In the genomic region with DNA sequence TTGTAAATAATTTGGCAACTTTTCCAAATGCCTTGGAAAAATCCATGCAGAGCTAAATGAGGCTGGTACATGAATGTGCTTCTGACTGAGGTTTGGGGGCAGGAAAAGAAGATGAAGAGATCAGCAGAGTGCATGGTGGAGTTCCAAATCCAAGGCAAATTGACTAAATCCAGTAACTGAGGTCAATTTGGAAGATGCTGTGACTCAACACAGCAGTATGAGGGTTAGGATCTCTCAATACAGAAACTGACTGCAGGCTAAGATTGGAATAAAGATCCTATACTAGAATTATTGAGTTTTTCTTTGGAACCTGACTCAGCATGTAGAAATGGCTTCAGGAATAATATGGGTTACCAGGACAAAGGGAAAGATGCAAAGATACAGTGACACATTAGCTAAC, we compare ENCODE assay signal across 27 cellular contexts.
"Had no signal": no experiment of that assay in that cellular context is flagged by ENCODE, and none has a peak within 500 bp of the region (broad histone marks: within the 10 kb centered on the region; RNA-seq: fewer than 3 reads in every experiment).

No MANE protein-coding gene starts in this region.

- H3K27ac Mint-ChIP-seq: activated B cell treated with CpG ODN at 0.5 μM for 24 hours; activated CD4-positive, alpha-beta T cell treated with anti-CD3 and anti-CD28 coated beads, Interleukin-2, amount 10 ng/mL, durations not matched to agents 24 days and 14 days; activated CD8-positive, alpha-beta memory T cell treated with anti-CD3 and anti-CD28 coated beads, Interleukin-2, amount 10 ng/mL, durations not matched to agents 7 days and 5 days; activated naive CD4-positive, alpha-beta T cell treated with anti-CD3 and anti-CD28 coated beads, Interleukin-2, amount 50 U/mL, for 24 hours; activated T-cell treated with anti-CD3 and anti-CD28 coated beads, Interleukin-2, amount 50 U/mL, for 24 hours; activated T-helper 1 cell treated with anti-CD3 and anti-CD28 coated beads, Interleukin-12 subunit alpha, Interleukin-12 subunit beta, Interleukin-2, Interleukin-4 antibody, amounts not matched to agents 30 ng/mL and 10 ng/mL and 1 ng/mL, durations not matched to agents 14 hours and 24 hours and 36 hours; T-helper 17 cell had no signal

- H3K9me3 ChIP-seq: Peyer's patch, SJSA1 had no signal

- H3K4me3 ChIP-seq: Peyer's patch, SJSA1 had no signal

- H3K27me3 Mint-ChIP-seq: activated B cell treated with CpG ODN at 0.5 μM for 24 hours; activated CD4-positive, alpha-beta T cell treated with anti-CD3 and anti-CD28 coated beads, Interleukin-2, amount 10 ng/mL, durations not matched to agents 24 days and 14 days; activated CD8-positive, alpha-beta memory T cell treated with anti-CD3 and anti-CD28 coated beads, Interleukin-2, amount 10 ng/mL, durations not matched to agents 7 days and 5 days; activated naive CD4-positive, alpha-beta T cell treated with anti-CD3 and anti-CD28 coated beads, Interleukin-2, amount 50 U/mL, for 24 hours; activated T-cell treated with anti-CD3 and anti-CD28 coated beads, Interleukin-2, amount 50 U/mL, for 24 hours; brain; central memory CD8-positive, alpha-beta T cell; T-helper 17 cell had no signal

- H3K4me1 Mint-ChIP-seq: activated B cell treated with CpG ODN at 0.5 μM for 24 hours; activated CD4-positive, alpha-beta T cell treated with anti-CD3 and anti-CD28 coated beads, Interleukin-2, amount 10 ng/mL, durations not matched to agents 24 days and 14 days; activated CD8-positive, alpha-beta memory T cell treated with anti-CD3 and anti-CD28 coated beads, Interleukin-2, amount 10 ng/mL, durations not matched to agents 7 days and 5 days; activated naive CD4-positive, alpha-beta T cell treated with anti-CD3 and anti-CD28 coated beads, Interleukin-2, amount 50 U/mL, for 24 hours; brain; central memory CD8-positive, alpha-beta T cell; T-helper 17 cell had no signal

- H3K27me3 ChIP-seq: Peyer's patch, SJSA1 had no signal

- H3K4me3 Mint-ChIP-seq: activated B cell treated with CpG ODN at 0.5 μM for 24 hours; activated CD4-positive, alpha-beta T cell treated with anti-CD3 and anti-CD28 coated beads, Interleukin-2, amount 10 ng/mL, durations not matched to agents 24 days and 14 days; activated CD8-positive, alpha-beta memory T cell treated with anti-CD3 and anti-CD28 coated beads, Interleukin-2, amount 10 ng/mL, durations not matched to agents 7 days and 5 days; activated naive CD4-positive, alpha-beta T cell treated with anti-CD3 and anti-CD28 coated beads, Interleukin-2, amount 50 U/mL, for 24 hours; activated T-cell treated with anti-CD3 and anti-CD28 coated beads, Interleukin-2, amount 50 U/mL, for 24 hours; activated T-helper 1 cell treated with anti-CD3 and anti-CD28 coated beads, Interleukin-12 subunit alpha, Interleukin-12 subunit beta, Interleukin-2, Interleukin-4 antibody, amounts not matched to agents 30 ng/mL and 10 ng/mL and 1 ng/mL, durations not matched to agents 14 hours and 24 hours and 36 hours; brain; central memory CD8-positive, alpha-beta T cell; T-helper 17 cell had no signal

- H3K36me3 ChIP-seq: Peyer's patch, SJSA1 had no signal

- H3K4me1 ChIP-seq: Peyer's patch, SJSA1 had no signal

- ATAC-seq: activated CD8-positive, alpha-beta memory T cell treated with anti-CD3 and anti-CD28 coated beads, Interleukin-2, amount 10 ng/mL, durations not matched to agents 7 days and 5 days; T-helper 17 cell had no signal

- H3K36me3 Mint-ChIP-seq: activated CD8-positive, alpha-beta memory T cell treated with anti-CD3 and anti-CD28 coated beads, Interleukin-2, amount 10 ng/mL, durations not matched to agents 7 days and 5 days; activated naive CD4-positive, alpha-beta T cell treated with anti-CD3 and anti-CD28 coated beads, Interleukin-2, amount 50 U/mL, for 24 hours; brain had no signal

- DNase-seq: activated B cell treated with CpG ODN at 0.5 μM for 24 hours; activated CD4-positive, alpha-beta T cell treated with anti-CD3 and anti-CD28 coated beads for 1 hour; activated CD4-positive, alpha-beta T cell treated with anti-CD3 and anti-CD28 coated beads, Interleukin-2, amount 10 ng/mL, durations not matched to agents 24 days and 14 days; activated CD4-positive, alpha-beta T cell treated with anti-CD3 and anti-CD28 coated beads, Interleukin-2, amount 50 U/mL, for 48 hours; activated CD8-positive, alpha-beta memory T cell treated with anti-CD3 and anti-CD28 coated beads, Interleukin-2, amount 10 ng/mL, durations not matched to agents 7 days and 5 days; activated effector memory CD4-positive, alpha-beta T cell treated with Interleukin-2 at 50 U/mL for 16 hours; activated naive CD4-positive, alpha-beta T cell; activated T-cell treated with anti-CD3 and anti-CD28 coated beads, Interleukin-2, amount 50 U/mL, for 24 hours; aorta; MM.1S; NCI-H1105; NCI-H1436; NCI-H1694 treated with DMSO at 0.1 percent for 48 hours; NCI-H2029 treated with DMSO at 0.1 percent for 48 hours; NCI-H345; NCI-H510A; NCI-H69; Peyer's patch; SHP77; T-helper 17 cell; T-helper 9 cell had no signal

- H3K9me3 Mint-ChIP-seq: activated CD4-positive, alpha-beta T cell treated with anti-CD3 and anti-CD28 coated beads, Interleukin-2, amount 10 ng/mL, durations not matched to agents 24 days and 14 days; activated naive CD4-positive, alpha-beta T cell treated with anti-CD3 and anti-CD28 coated beads, Interleukin-2, amount 50 U/mL, for 24 hours had no signal

- H3K27ac ChIP-seq: Peyer's patch, RWPE1, SJSA1 had no signal
